Comparison of ENCODE assay signal across 19 cellular contexts in genomic region chr3:73710340-73710739, GRCh38.
"Had no signal": no experiment of that assay in that cellular context is flagged by ENCODE, and none has a peak within 500 bp of the region (broad histone marks: within the 10 kb centered on the region; RNA-seq: fewer than 3 reads in every experiment).

No MANE protein-coding gene starts in this region.

- H3K9me3 ChIP-seq: heart left ventricle, suprapubic skin, tibial artery, upper lobe of left lung, uterus had no signal

- DNase-seq: cortex of kidney; dorsolateral prefrontal cortex; effector CD8-positive, alpha-beta T cell; heart left ventricle; hypothalamus; immature natural killer cell; left colon; left ventricle myocardium superior; naive B cell; posterior cingulate gyrus; right cardiac atrium; stimulated activated CD4-positive, alpha-beta T cell treated with anti-CD3 and anti-CD28 coated beads, Interleukin-2, amount 100 ng/mL, for 48 hours; stimulated activated naive CD4-positive, alpha-beta T cell treated with Interleukin-2 at 50 U/mL for 16 hours; tibial artery; upper lobe of left lung; uterus had no signal

- H3K36me3 ChIP-seq: heart left ventricle, suprapubic skin, tibial artery, upper lobe of left lung, uterus had no signal

- H3K27me3 ChIP-seq: dorsolateral prefrontal cortex, heart left ventricle, suprapubic skin, tibial artery, upper lobe of left lung, uterus had no signal

- ATAC-seq: heart left ventricle, left colon, left ventricle myocardium superior, right cardiac atrium had no signal

- H3K27ac ChIP-seq: dorsolateral prefrontal cortex, heart left ventricle, suprapubic skin, tibial artery, upper lobe of left lung, uterus had no signal

- H3K4me1 ChIP-seq: heart left ventricle, suprapubic skin, upper lobe of left lung, uterus had no signal

- H3K4me3 ChIP-seq: dorsolateral prefrontal cortex, heart left ventricle, lung, smooth muscle cell, suprapubic skin, tibial artery, upper lobe of left lung, uterus had no signal
